Comparison of ENCODE assay signal across 8 cellular contexts in genomic region chr17:65039349-65039988, GRCh38. TPM values are rescaled to one million over a fixed set of nuclear protein-coding genes. Genes with fewer than 3 reads are reported as not detected.
A peak's percentile ranks its signal among the peaks of the same experiment; 100 is the strongest.
DNase-seq lines count a peak whose midpoint lies in the region; ATAC-seq and TF ChIP-seq lines count a peak whose summit lies in the region.

No MANE protein-coding gene starts in this region.

- WGBS in stomach, 5 donors: 41 to 52% (median 49%) methylated on average over 6 of the region's 6 CpGs
- WGBS in SK-N-SH (ENCODE audit: low lambda C conversion rate): 93% methylated on average over 6 of the region's 6 CpGs

- no peak overlapping the region for H3K4me3 Mint-ChIP-seq in Caco-2 (ENCODE audit: unreplicated experiment)

- no peaks in the 10 kb centered on the region for H3K9me3 Mint-ChIP-seq in Caco-2 (ENCODE audit: unreplicated experiment)

- no peak overlapping the region for H2AFZ ChIP-seq in SK-N-SH (ENCODE audit: low read depth)

- intact Hi-C loops in breast epithelium (cut with DNase I; ENCODE audit: low total_unique reads) (no loop called here), stomach (cut with DNase I; ENCODE audit: low total_unique reads) (no loop called here), Caco-2 (cut with micrococcal nuclease; ENCODE audit: unreplicated experiment) (no loop called here)

- POLR2A ChIA-PET in Caco-2 (lab: Charles Lee) (interaction anchor here (0.6 kb wide), 1 partner anchor 17 kb away, joined by 3 read pairs; no protein-coding TSS in a partner anchor), SK-N-SH (lab: Yijun Ruan, JAX) (no interaction called here)

- no peak overlapping the region for H3K27ac Mint-ChIP-seq in Caco-2 (ENCODE audit: unreplicated experiment)

- H3K4me1 Mint-ChIP-seq in Caco-2 (ENCODE audit: low read depth, unreplicated experiment): peaks cover 14% of the 10 kb centered on the region

- peaks cover 87% of the 10 kb centered on the region for H4K20me1 ChIP-seq in SK-N-SH (ENCODE audit: insufficient read depth)

- H3K36me3 ChIP-seq in breast epithelium (no peaks in the 10 kb centered on the region), stomach (peaks cover 0 to 12% (median 5%) of the 10 kb centered on the region in 4 donors), Caco-2 (ENCODE audit: control insufficient read depth, insufficient read depth, low read length) (0 out of 2 replicates have a peak, but pooled peaks cover 1% of the 10 kb centered on the region), SK-N-SH (replicated peaks in 1 of 2; ENCODE audit: control insufficient read depth in 1 of 2, insufficient read depth in 2 of 2, low read length in 1 of 2) (peaks cover 0 to 43% of the 10 kb centered on the region in 2 experiments)

- H3K4me1 ChIP-seq in breast epithelium (peaks cover 0 to 7% of the 10 kb centered on the region in 2 donors), stomach (peaks cover 56 to 100% (median 79%) of the 10 kb centered on the region in 4 donors), Caco-2 (0 out of 2 replicates have a peak, but pooled peaks cover 3% of the 10 kb centered on the region), SK-N-SH (ENCODE audit: control insufficient read depth in 1 of 2, insufficient read depth in 2 of 2, low read depth in 1 of 2, low read length in 1 of 2) (peaks cover 0 to 7% of the 10 kb centered on the region in 2 experiments; a peak in 2 of 4 replicates)

- peak overlapping the region; percentile 46 for H3K4me3 ChIP-seq in GM12864 (ENCODE audit: low read depth, low read length)
- H3K4me3 ChIP-seq in breast epithelium: no peak overlapping the region
- H3K4me3 ChIP-seq in stomach: no peak overlapping the region
- no peak overlapping the region for H3K4me3 ChIP-seq in Caco-2 (ENCODE audit: low read depth, low read length)
- no peak overlapping the region for H3K4me3 ChIP-seq in SK-N-SH (ENCODE audit: low read depth in 2 of 2, low read length in 1 of 2)

- H3K4me2 ChIP-seq in SK-N-SH: no peak overlapping the region

- BruUV-seq in Caco-2 (replicated peaks; lab: Mats Ljungman, UMichigan): no TSS peak

- H3K79me2 ChIP-seq in SK-N-SH (ENCODE audit: insufficient read depth): peaks cover 100% of the 10 kb centered on the region

- no peaks in the 10 kb centered on the region for H3K9me3 ChIP-seq in breast epithelium
- H3K9me3 ChIP-seq in stomach: no peaks in the 10 kb centered on the region
- H3K9me3 ChIP-seq in Caco-2: no peaks in the 10 kb centered on the region
- H3K9me3 ChIP-seq in SK-N-SH: 0 out of 2 replicates have a peak, but pooled peaks cover 4% of the 10 kb centered on the region

- TF ChIP-seq CTCF in GM12864 (IDR thresholded peaks at IDR 0.05; ENCODE audit: low read depth, low read length, missing control alignments): no peak
- no peak for TF ChIP-seq CTCF in breast epithelium (IDR thresholded peaks at IDR 0.05)
- TF ChIP-seq CTCF in stomach (IDR thresholded peaks at IDR 0.05): no peak
- TF ChIP-seq CTCF in Caco-2 (IDR thresholded peaks at IDR 0.05; ENCODE audit: insufficient read depth in 1 of 2, low read depth in 1 of 2, low read length in 1 of 2, severe bottlenecking in 1 of 2, unreplicated experiment in 1 of 2): no peak
- no peak for TF ChIP-seq CTCF in SK-N-SH (IDR thresholded peaks at IDR 0.05)

- H3F3A ChIP-seq in SK-N-SH (replicated peaks; ENCODE audit: insufficient read depth): peaks cover 11% of the 10 kb centered on the region

- DNase-seq in GM12864 (ENCODE audit: low read depth) (peak; percentile 88), NAMALWA (ENCODE audit: low spot score) (peak; percentile 58), breast epithelium (ENCODE audit: low spot score in 2 of 2) (no peak), stomach (no peak), Caco-2 (no peak), SK-N-SH (no peak), KG1 (lab: John Stamatoyannopoulos, UW) (no peak)

- CTCF ChIA-PET in Caco-2 (lab: Charles Lee) (no interaction called here), SK-N-SH (lab: Yijun Ruan, JAX) (interaction anchor here (0.7 to 2.0 kb wide), 3 partner anchors 15 to 61 kb away, joined by 3 to 4 read pairs (median 4); no protein-coding TSS in a partner anchor)

- ATAC-seq in GM21717 (IDR thresholded peaks at IDR 0.05; ENCODE audit: unreplicated experiment): peak; percentile 75

- TF ChIP-seq RAD21 in SK-N-SH (IDR thresholded peaks at IDR 0.05; ENCODE audit: low read length): no peak

- no peaks in the 10 kb centered on the region for H3K27me3 Mint-ChIP-seq in Caco-2 (ENCODE audit: insufficient read depth, unreplicated experiment)

- H3K9me2 ChIP-seq in SK-N-SH: no peaks in the 10 kb centered on the region

- H3K27ac ChIP-seq in breast epithelium (peak overlapping the region; percentile 40), stomach (peak overlapping the region; percentile 5 to 63 (median 30)), SK-N-SH (ENCODE audit: low read depth in 2 of 2, low read length in 1 of 2) (no peak overlapping the region)

- H3K27me3 ChIP-seq in breast epithelium (no peaks in the 10 kb centered on the region), stomach (no peaks in the 10 kb centered on the region), Caco-2 (replicated peaks; ENCODE audit: control insufficient read depth, insufficient read depth, low read length) (no peaks in the 10 kb centered on the region), SK-N-SH (ENCODE audit: insufficient read depth) (no peaks in the 10 kb centered on the region)

- H3K36me3 Mint-ChIP-seq in Caco-2 (ENCODE audit: insufficient read depth, unreplicated experiment): peaks cover 46% of the 10 kb centered on the region

- TF ChIP-seq POLR2A in breast epithelium (IDR thresholded peaks at IDR 0.05) (no peak), stomach (IDR thresholded peaks at IDR 0.05) (no peak)

- H3K9ac ChIP-seq in SK-N-SH: no peak overlapping the region

- no peak for TF ChIP-seq EP300 in stomach (IDR thresholded peaks at IDR 0.05)
- no peak for TF ChIP-seq EP300 in SK-N-SH (IDR thresholded peaks at IDR 0.05; ENCODE audit: borderline replicate concordance in 1 of 2, low read depth in 1 of 2, low read length in 1 of 2)

TF ChIP-seq in SK-N-SH, 30 proteins besides CTCF, POLR2A, EP300 and RAD21:
- no peak for TF ChIP-seq JUND (IDR thresholded peaks at IDR 0.05)
- no peak for TF ChIP-seq IRF3 (IDR thresholded peaks at IDR 0.05; ENCODE audit: low read depth, low read length)
- no peak for TF ChIP-seq NRF1 (IDR thresholded peaks at IDR 0.05; ENCODE audit: low read depth, low read length)
- TF ChIP-seq SMC3 (IDR thresholded peaks at IDR 0.05; ENCODE audit: low read depth, low read length): no peak
- no peak for TF ChIP-seq MXI1 (IDR thresholded peaks at IDR 0.05; ENCODE audit: low read depth, low read length)
- no peak for TF ChIP-seq GATA2 (CRISPR knock-in tag; IDR thresholded peaks at IDR 0.05)
- TF ChIP-seq FOSL2 (IDR thresholded peaks at IDR 0.05; ENCODE audit: borderline replicate concordance, low read depth): no peak
- TF ChIP-seq FOXM1 (IDR thresholded peaks at IDR 0.05; ENCODE audit: low read depth): no peak
- no peak for TF ChIP-seq USF2 (IDR thresholded peaks at IDR 0.05; ENCODE audit: borderline replicate concordance, low read depth, low read length)
- no peak for TF ChIP-seq FOXJ3 (CRISPR knock-in tag; IDR thresholded peaks at IDR 0.05)
- TF ChIP-seq NFIC (IDR thresholded peaks at IDR 0.05; ENCODE audit: borderline replicate concordance): no peak

RNA-seq across cellular contexts. Expression of gene GNA13, which starts 17.1 kb away (rescaled TPM):
- total RNA-seq in breast epithelium (10 to 100 TPM; 42.9 to 74.6 (median 47.8) TPM), stomach (10 to 100 TPM; 36.2 to 90.6 (median 45.8) TPM), Caco-2 (2022) (38.0 and 39.1 TPM in 2 replicates)
- polyA plus RNA-seq in stomach (10 to 100 TPM; 10.6 to 26.7 (median 17.5) TPM), SK-N-SH (2012; rRNA removed) (14.5 and 19.0 TPM in 2 replicates)
- 23.4 and 24.8 TPM in 2 replicates for polyA plus RNA-seq in SK-N-SH (2012; cell fraction: cytosol; rRNA removed)
- polyA plus RNA-seq in SK-N-SH (2012; cell fraction: nucleus; rRNA removed): 6.3 and 13.2 TPM in 2 replicates

Comparison
In these comparisons a context has a peak if more than half of its experiments do, and no peak if none do; other contexts are left out.
1. DNase-seq: peak in GM12864 (single experiment) and NAMALWA (single experiment); none in breast epithelium (0 of 2), stomach (single experiment), Caco-2 (0 of 2), SK-N-SH (single experiment) and KG1 (single experiment).
2. H3K27ac ChIP-seq: peak in breast epithelium (2 of 2) and stomach (5 of 5); none in SK-N-SH (0 of 2).